In genomic region chr16:28277537-28278388, GRCh38 we compare ENCODE assay signal across 8 cellular contexts. TPM values are rescaled to one million over a fixed set of nuclear protein-coding genes. Genes with fewer than 3 reads are reported as not detected.
DNase-seq lines count a peak whose midpoint lies in the region; ATAC-seq and TF ChIP-seq lines count a peak whose summit lies in the region.

No MANE protein-coding gene starts in this region.

- CTCF ChIA-PET in GM10248 (lab: Yijun Ruan, JAX) = interaction anchor here (0.9 to 2.9 kb wide), 13 partner anchors 9 to 638 kb away, joined by 3 to 21 read pairs (median 6); partner anchors contain the start of gene SBK1
- CTCF ChIA-PET in activated naive CD4-positive, alpha-beta T cell treated with anti-CD3 and anti-CD28 coated beads for 36 hours (lab: Charles Lee) = interaction anchor here (0.6 to 8.7 kb wide), 16 partner anchors 10 to 236 kb away, joined by 3 to 164 read pairs (median 4); partner anchors contain the start of gene SBK1

- H3K4me2 ChIP-seq in MM.1S (ENCODE audit: low read depth, low read length) = peak overlapping the region; percentile 97

- no peaks in the 10 kb centered on the region for H3F3A ChIP-seq in MM.1S (ENCODE audit: insufficient read depth, low read length)

- H3K27me3 Mint-ChIP-seq in activated naive CD4-positive, alpha-beta T cell treated with anti-CD3 and anti-CD28 coated beads for 36 hours (ENCODE audit: low read depth) = no peaks in the 10 kb centered on the region

- no peaks in the 10 kb centered on the region for H3K79me2 ChIP-seq in MM.1S (ENCODE audit: low read length)

- H2AFZ ChIP-seq in MM.1S (ENCODE audit: low read length) = peak overlapping the region; percentile 87

- peak; percentile 87 for DNase-seq in GM10248 (ENCODE audit: extremely low spot score)
- peak; percentile 82 for DNase-seq in MM.1S
- peak; percentile 87 for DNase-seq in SK-N-DZ (ENCODE audit: low spot score)
- DNase-seq in activated naive CD4-positive, alpha-beta T cell treated with anti-CD3 and anti-CD28 coated beads for 36 hours = peak; percentile 88
- peak; percentile 71 for DNase-seq in globus pallidus (ENCODE audit: low spot score)
- peak; percentile 60 for DNase-seq in occipital lobe (lab: John Stamatoyannopoulos, UW)
- peak in 48 of 49 donors; percentile 15 to 93 (median 72) for DNase-seq in substantia nigra (lab: John Stamatoyannopoulos, UW)

- no peak overlapping the region for H3K27ac Mint-ChIP-seq in activated naive CD4-positive, alpha-beta T cell treated with anti-CD3 and anti-CD28 coated beads for 36 hours

- no peaks in the 10 kb centered on the region for H3K36me3 ChIP-seq in MM.1S (replicated peaks; ENCODE audit: insufficient read depth, low read length)

- peak overlapping the region; percentile 12; the same call in 1 of the 2 replicates for H3K9ac ChIP-seq in MM.1S (ENCODE audit: low read length)

- no peak for ATAC-seq in HG02840 (IDR thresholded peaks at IDR 0.05; ENCODE audit: low FRiP score, unreplicated experiment)

- no peaks in the 10 kb centered on the region for H3K9me2 ChIP-seq in MM.1S (replicated peaks; ENCODE audit: insufficient read depth, low read length)

- peaks cover 31% of the 10 kb centered on the region for H3K4me1 Mint-ChIP-seq in activated naive CD4-positive, alpha-beta T cell treated with anti-CD3 and anti-CD28 coated beads for 36 hours (ENCODE audit: low read depth)

- H3K4me1 ChIP-seq in MM.1S (ENCODE audit: low read length) = peaks cover 5% of the 10 kb centered on the region; the same call in 1 of the 2 replicates

- H3K9me3 ChIP-seq in MM.1S (replicated peaks; ENCODE audit: insufficient read depth, low read length) = no peaks in the 10 kb centered on the region

- no peaks in the 10 kb centered on the region for H4K20me1 ChIP-seq in MM.1S (ENCODE audit: insufficient read depth, low read length)

- H3K4me3 ChIP-seq in MM.1S (ENCODE audit: low read length) = peak overlapping the region; percentile 56

- H3K27ac ChIP-seq in MM.1S (ENCODE audit: low read length) = no peak overlapping the region
- H3K27ac ChIP-seq in substantia nigra (ENCODE audit: low read depth, low read length, poor library complexity, severe bottlenecking) = peak overlapping the region; percentile 51

- TF ChIP-seq CTCF in GM10248 (IDR thresholded peaks at IDR 0.05; ENCODE audit: control extremely low read depth, extremely low read depth, low read depth, missing control alignments) (peak; percentile 89), MM.1S (IDR thresholded peaks at IDR 0.05; ENCODE audit: low read length) (peak; percentile 94)

- H3K9me3 Mint-ChIP-seq in activated naive CD4-positive, alpha-beta T cell treated with anti-CD3 and anti-CD28 coated beads for 36 hours = no peaks in the 10 kb centered on the region

- H3K4me3 Mint-ChIP-seq in activated naive CD4-positive, alpha-beta T cell treated with anti-CD3 and anti-CD28 coated beads for 36 hours = peak overlapping the region; percentile 66

- POLR2A ChIA-PET in GM10248 (lab: Yijun Ruan, JAX) = no interaction called here

- intact Hi-C loops in activated naive CD4-positive, alpha-beta T cell treated with anti-CD3 and anti-CD28 coated beads for 36 hours (cut with micrococcal nuclease) = loop anchor here (1.0 to 2.0 kb wide), 3 partner anchors 15 to 140 kb away; partner anchors contain the start of gene SBK1

- H3K36me3 Mint-ChIP-seq in activated naive CD4-positive, alpha-beta T cell treated with anti-CD3 and anti-CD28 coated beads for 36 hours (ENCODE audit: low read depth) = no peaks in the 10 kb centered on the region

- peaks cover 23% of the 10 kb centered on the region for H3K27me3 ChIP-seq in MM.1S (replicated peaks; ENCODE audit: insufficient read depth, low read length)

RNA-seq across cellular contexts. Expression of gene SBK1, which starts 14.6 kb away (rescaled TPM):
- polyA plus RNA-seq in SK-N-DZ (2014; cell fraction: cytosol; rRNA removed) = 13.6 and 17.3 TPM in 2 replicates
- polyA plus RNA-seq in SK-N-DZ (2014; cell fraction: nucleus; rRNA removed) = 9.5 and 26.0 TPM in 2 replicates
- total RNA-seq in activated naive CD4-positive, alpha-beta T cell treated with anti-CD3 and anti-CD28 coated beads for 36 hours = 1 to 10 TPM; 2.8 to 3.4 TPM
- 19.5 TPM for total RNA-seq in occipital lobe
